In the genomic region with DNA sequence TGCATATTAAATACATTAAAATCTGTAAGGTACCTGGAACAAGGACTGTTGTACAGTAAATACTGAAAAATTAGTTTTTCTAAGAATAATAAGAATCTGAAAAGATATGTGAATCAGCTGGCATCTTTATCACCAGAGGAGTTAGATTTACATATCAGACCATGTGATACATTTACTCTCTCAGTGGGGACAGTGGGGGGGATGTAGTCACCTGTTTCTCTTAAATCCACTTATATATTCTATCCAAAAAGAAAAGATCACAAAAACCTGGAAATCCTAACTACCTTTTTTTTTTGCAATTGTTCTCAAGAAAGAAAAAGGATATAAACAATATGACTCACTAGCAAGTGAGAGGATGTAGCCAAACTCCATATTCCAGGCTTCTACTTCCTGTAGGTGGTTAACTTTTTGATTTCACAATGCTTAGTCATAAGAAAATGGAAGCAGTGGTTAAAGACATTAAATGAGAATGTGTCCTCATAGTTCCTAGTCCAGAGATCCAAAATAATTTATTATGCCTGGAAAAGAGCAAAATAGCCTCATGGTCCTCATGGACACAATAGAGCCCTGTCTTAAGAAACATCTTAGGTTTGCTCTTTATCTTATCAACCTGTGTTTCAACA, we compare ENCODE assay signal across 10 cellular contexts. TPM values are rescaled to one million over a fixed set of nuclear protein-coding genes. Genes with fewer than 3 reads are reported as not detected.
DNase-seq lines count a peak whose midpoint lies in the region; ATAC-seq and TF ChIP-seq lines count a peak whose summit lies in the region.
"Had no signal": no experiment of that assay in that cellular context is flagged by ENCODE, and none has a peak within 500 bp of the region (broad histone marks: within the 10 kb centered on the region; RNA-seq: fewer than 3 reads in every experiment).

No MANE protein-coding gene starts in this region.

- H3K4me3 Mint-ChIP-seq in endothelial cell (ENCODE audit: unreplicated experiment) = no peak overlapping the region
- no peak overlapping the region for H3K4me3 Mint-ChIP-seq in CD8-positive, alpha-beta memory T cell
- H3K4me3 Mint-ChIP-seq: dendritic cell treated with granulocyte-macrophage colony-stimulating factor and Interleukin-4, amounts not matched to agents 40 ng/mL and 50 ng/mL, for 4 days had no signal

- ATAC-seq in omental fat pad (ENCODE audit: low FRiP score) = peak; percentile 92

- no peaks in the 10 kb centered on the region for H3K27me3 ChIP-seq in CD8-positive, alpha-beta memory T cell (ENCODE audit: insufficient read depth, low read length, poor library complexity, severe bottlenecking)

- CTCF ChIA-PET in CD8-positive, alpha-beta memory T cell (lab: Charles Lee) = interaction anchor here (1.2 kb wide), 1 partner anchor 21 kb away, joined by 3 read pairs; no protein-coding TSS in a partner anchor

- DNase-seq in COLO829 (ENCODE audit: low spot score) = peak; percentile 92
- DNase-seq in NOMO-1 (lab: John Stamatoyannopoulos, UW; ENCODE audit: unreplicated experiment in 2 of 2) = peak; percentile 66 to 94
- no peak for DNase-seq in endothelial cell (ENCODE audit: low spot score)
- no peak for DNase-seq in omental fat pad (ENCODE audit: low spot score)
- DNase-seq in erythroblast (lab: John Stamatoyannopoulos, UW) = no peak
- no peak for DNase-seq in CD8-positive, alpha-beta memory T cell
- no peak for DNase-seq in GM19238 (ENCODE audit: insufficient read length, low spot score)
- DNase-seq in activated CD8-positive, alpha-beta memory T cell treated with anti-CD3 and anti-CD28 coated beads for 24 hours = no peak

- H3K9me3 ChIP-seq in CD8-positive, alpha-beta memory T cell (ENCODE audit: low read length) = no peaks in the 10 kb centered on the region

- no peaks in the 10 kb centered on the region for H3K36me3 ChIP-seq in CD8-positive, alpha-beta memory T cell (ENCODE audit: insufficient read depth, low read length)

- H3K27me3 Mint-ChIP-seq in endothelial cell (ENCODE audit: unreplicated experiment) = no peaks in the 10 kb centered on the region
- peaks cover 1 to 21% of the 10 kb centered on the region in 2 donors for H3K27me3 Mint-ChIP-seq in CD8-positive, alpha-beta memory T cell
- H3K27me3 Mint-ChIP-seq: dendritic cell treated with granulocyte-macrophage colony-stimulating factor and Interleukin-4, amounts not matched to agents 40 ng/mL and 50 ng/mL, for 4 days had no signal

- H3K4me3 ChIP-seq in CD8-positive, alpha-beta memory T cell (ENCODE audit: low read length) = no peak overlapping the region

- no peak overlapping the region for H3K27ac ChIP-seq in CD8-positive, alpha-beta memory T cell (ENCODE audit: low read depth, low read length)

- H3K9me3 Mint-ChIP-seq in endothelial cell (ENCODE audit: unreplicated experiment) = no peaks in the 10 kb centered on the region
- H3K9me3 Mint-ChIP-seq in CD8-positive, alpha-beta memory T cell = no peaks in the 10 kb centered on the region
- H3K9me3 Mint-ChIP-seq: dendritic cell treated with granulocyte-macrophage colony-stimulating factor and Interleukin-4, amounts not matched to agents 40 ng/mL and 50 ng/mL, for 4 days had no signal

- POLR2A ChIA-PET in CD8-positive, alpha-beta memory T cell (lab: Charles Lee) = no interaction called here

- no peak for TF ChIP-seq CTCF in endothelial cell (IDR thresholded peaks at IDR 0.05; ENCODE audit: unreplicated experiment)
- no peak for TF ChIP-seq CTCF in omental fat pad (IDR thresholded peaks at IDR 0.05)

- H3K4me1 ChIP-seq in CD8-positive, alpha-beta memory T cell (ENCODE audit: insufficient read depth, low read length) = no peaks in the 10 kb centered on the region

- peaks cover 22% of the 10 kb centered on the region for H3K4me1 Mint-ChIP-seq in endothelial cell (ENCODE audit: unreplicated experiment)
- H3K4me1 Mint-ChIP-seq in CD8-positive, alpha-beta memory T cell = peaks cover 0 to 4% (median 4%) of the 10 kb centered on the region in 3 donors

- no peak for TF ChIP-seq POLR2A in erythroblast (IDR thresholded peaks at IDR 0.05; ENCODE audit: low read length)

- H3K36me3 Mint-ChIP-seq in endothelial cell (ENCODE audit: low read depth, unreplicated experiment) = no peaks in the 10 kb centered on the region
- H3K36me3 Mint-ChIP-seq in CD8-positive, alpha-beta memory T cell = no peaks in the 10 kb centered on the region

- H3K27ac Mint-ChIP-seq in endothelial cell (ENCODE audit: unreplicated experiment) = peak overlapping the region; percentile 68
- H3K27ac Mint-ChIP-seq in CD8-positive, alpha-beta memory T cell = no peak overlapping the region
- H3K27ac Mint-ChIP-seq: dendritic cell treated with granulocyte-macrophage colony-stimulating factor and Interleukin-4, amounts not matched to agents 40 ng/mL and 50 ng/mL, for 4 days had no signal

RNA-seq across cellular contexts. Expression of gene MYOZ2, which starts 22.5 kb away (rescaled TPM):
- total RNA-seq in endothelial cell (ENCODE audit: unreplicated experiment) (not detected), omental fat pad (under 1 TPM in 1 of 4 donors, not detected in 3; 0.37 TPM)
- not detected for total RNA-seq in CD8-positive, alpha-beta memory T cell
- polyA plus RNA-seq in CD8-positive, alpha-beta memory T cell = not detected
- total RNA-seq: T-helper 1 cell treated with Interleukin-12 subunit alpha and Interleukin-12 subunit beta and Interleukin-4 antibody, amounts not matched to agents 30 ng/mL and 1 ng/mL, for 36 hours had no signal

Comparison
In these comparisons a context has a peak if more than half of its experiments do, and no peak if none do; other contexts are left out.
1. DNase-seq: peak in COLO829 (single experiment) and NOMO-1 (2 of 2); none in endothelial cell (single experiment), omental fat pad (single experiment), erythroblast (0 of 2), CD8-positive, alpha-beta memory T cell (0 of 5), GM19238 (single experiment) and activated CD8-positive, alpha-beta memory T cell treated with anti-CD3 and anti-CD28 coated beads for 24 hours (single experiment).